ENCODE assay signal across 10 cellular contexts in the genomic region with DNA sequence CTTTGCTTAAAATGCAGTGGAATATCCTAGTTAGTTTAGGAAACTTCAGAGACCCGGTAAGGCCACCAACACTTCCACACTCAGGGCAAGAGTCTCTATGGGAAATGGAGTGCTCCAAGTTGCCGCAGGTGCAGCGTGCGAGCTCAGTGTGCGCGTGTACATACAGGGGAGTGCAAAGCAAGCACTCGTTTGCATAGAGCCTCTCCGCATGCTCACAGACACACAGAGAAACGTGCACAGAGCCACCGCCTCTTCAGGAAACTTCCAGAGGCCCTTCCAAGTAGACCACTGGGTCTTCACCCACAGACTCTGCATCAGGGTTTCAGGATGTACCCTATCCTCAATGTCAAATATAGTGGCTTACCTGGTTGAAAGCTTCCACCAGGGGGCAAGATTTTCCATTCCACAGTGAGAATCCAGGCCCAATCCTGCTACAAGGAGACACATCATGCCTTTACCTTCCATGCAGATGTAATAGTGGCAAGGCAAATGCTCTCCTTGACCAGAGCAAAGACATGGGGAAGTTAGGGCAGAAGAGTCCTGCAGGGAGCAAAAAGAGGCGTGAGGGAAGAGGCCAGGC.
DNase-seq lines count a peak whose midpoint lies in the region; ATAC-seq and TF ChIP-seq lines count a peak whose summit lies in the region.
"Had no signal": no experiment of that assay in that cellular context is flagged by ENCODE, and none has a peak within 500 bp of the region (broad histone marks: within the 10 kb centered on the region; RNA-seq: fewer than 3 reads in every experiment).

No MANE protein-coding gene starts in this region.

- H3K4me1 Mint-ChIP-seq in mesothelial cell of epicardium = peaks cover 12% of the 10 kb centered on the region

- CTCF ChIA-PET in HEK293T (lab: Yijun Ruan, JAX) = no interaction called here

- intact Hi-C loops in sciatic nerve (cut with DNase I) = no loop called here

- no peak for ATAC-seq in sciatic nerve

- H3K27ac Mint-ChIP-seq in mesothelial cell of epicardium = no peak overlapping the region

- no peaks in the 10 kb centered on the region for H3K9me3 Mint-ChIP-seq in mesothelial cell of epicardium

- POLR2A ChIA-PET in HEK293T (lab: Yijun Ruan, JAX) = no interaction called here

- no peaks in the 10 kb centered on the region for H3K36me3 Mint-ChIP-seq in mesothelial cell of epicardium

- DNase-seq in NCI-H1436 (lab: John Stamatoyannopoulos, UW) = peak; percentile 30
- DNase-seq in NCI-H1436 treated with DMSO at 0.1 percent for 48 hours (lab: John Stamatoyannopoulos, UW) = no peak
- peak; percentile 17 for DNase-seq in HEK293T (ENCODE audit: extremely low spot score)
- DNase-seq in SK-N-DZ (ENCODE audit: low spot score) = peak; percentile 33
- DNase-seq in mesothelial cell of epicardium (ENCODE audit: low spot score in 2 of 2, unreplicated experiment in 2 of 2) = no peak
- no peak for DNase-seq in NCI-H1048 (lab: John Stamatoyannopoulos, UW)
- no peak for DNase-seq in AG08395 (ENCODE audit: low spot score)
- no peak for DNase-seq in sciatic nerve (ENCODE audit: low spot score)
- DNase-seq: mesenchymal stem cell, T-helper 2 cell had no signal

- peaks cover 11% of the 10 kb centered on the region for H3K27me3 Mint-ChIP-seq in mesothelial cell of epicardium (ENCODE audit: low read depth)

- H3K4me3 Mint-ChIP-seq in mesothelial cell of epicardium = no peak overlapping the region

- TF ChIP-seq CTCF in mesothelial cell of epicardium (IDR thresholded peaks at IDR 0.05; ENCODE audit: unreplicated experiment) = peak; percentile 53

TF ChIP-seq in HEK293T, 16 proteins besides CTCF, POLR2A, EP300 and RAD21:
- no peak for TF ChIP-seq SP1 (IDR thresholded peaks at IDR 0.05)
- TF ChIP-seq LEF1 (IDR thresholded peaks at IDR 0.05; ENCODE audit: borderline replicate concordance) = no peak
- TF ChIP-seq FOXK2 (IDR thresholded peaks at IDR 0.05) = no peak
- TF ChIP-seq ARNT (IDR thresholded peaks at IDR 0.05) = no peak
- TF ChIP-seq L3MBTL2 (conservative IDR thresholded peaks at IDR 0.05) = no peak

Comparison
In these comparisons a context has a peak if more than half of its experiments do, and no peak if none do; other contexts are left out.
1. DNase-seq: peak in NCI-H1436 (single experiment), HEK293T (single experiment) and SK-N-DZ (single experiment); none in NCI-H1436 treated with DMSO at 0.1 percent for 48 hours (single experiment), mesothelial cell of epicardium (0 of 2), NCI-H1048 (single experiment), AG08395 (single experiment) and sciatic nerve (single experiment).